10 cellular contexts compared by ENCODE assay signal in the genomic region with DNA sequence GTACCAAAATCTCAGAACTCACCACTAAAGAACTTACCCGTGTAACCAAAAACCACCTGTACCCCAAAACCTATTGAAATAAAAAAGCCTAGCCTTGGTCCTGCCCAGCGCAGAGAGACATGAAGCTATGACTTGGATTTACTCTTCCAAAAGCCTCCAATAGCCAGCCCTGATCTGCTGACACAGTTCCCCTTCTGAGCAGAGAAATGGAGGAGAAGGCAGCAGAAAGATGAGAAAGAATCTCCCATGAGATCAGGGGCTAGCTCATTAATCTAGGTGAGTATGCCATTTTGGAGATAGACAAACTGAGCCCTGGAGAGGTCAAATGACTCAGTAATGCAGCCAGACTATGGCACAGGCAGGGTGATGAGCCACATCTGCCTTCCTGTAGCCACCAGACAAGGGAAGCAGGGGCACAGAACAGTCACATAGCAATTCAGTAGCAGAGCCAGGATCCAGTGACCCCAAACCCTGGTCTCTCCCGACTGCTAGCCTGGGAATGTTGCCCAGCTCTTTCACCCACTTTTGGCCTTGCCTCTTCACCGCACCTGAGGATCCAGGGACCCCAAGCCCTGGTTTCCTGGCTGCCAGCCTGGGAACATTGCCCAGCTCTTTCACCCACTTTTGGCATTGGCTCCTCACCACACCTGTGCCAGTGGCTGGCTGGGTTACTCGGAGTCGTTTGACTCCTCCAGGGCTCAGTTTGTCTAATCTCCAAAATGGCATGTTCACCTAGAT. TPM values are rescaled to one million over a fixed set of nuclear protein-coding genes. Genes with fewer than 3 reads are reported as not detected.
DNase-seq lines count a peak whose midpoint lies in the region; ATAC-seq, FAIRE-seq and TF ChIP-seq lines count a peak whose summit lies in the region.
"Had no signal": no experiment of that assay in that cellular context is flagged by ENCODE, and none has a peak within 500 bp of the region (broad histone marks: within the 10 kb centered on the region; RNA-seq: fewer than 3 reads in every experiment).

No MANE protein-coding gene starts in this region.

- peak; percentile 69 for FAIRE-seq in GM12891 (lab: Jason Lieb, UNC)
- FAIRE-seq: GM18507 had no signal

- intact Hi-C loops in gastrocnemius medialis (cut with DNase I; ENCODE audit: low total_unique reads) = no loop called here

- H3K4me1 ChIP-seq in esophagus (ENCODE audit: control insufficient read depth in 2 of 2, insufficient read depth in 2 of 2, low read length in 1 of 2) (peaks cover 5 to 15% of the 10 kb centered on the region in 2 donors), gastrocnemius medialis (peaks cover 21 to 35% of the 10 kb centered on the region in 2 donors)

- TF ChIP-seq CTCF in RWPE1 (conservative IDR thresholded peaks at IDR 0.05; ENCODE audit: low read depth) = no peak
- no peak for TF ChIP-seq CTCF in gastrocnemius medialis (IDR thresholded peaks at IDR 0.05 in 4 of 5, conservative IDR thresholded peaks at IDR 0.05 in 1 of 5)

- H3K4me3 ChIP-seq in esophagus (ENCODE audit: low read depth in 1 of 2, low read length in 2 of 2) (no peak overlapping the region), gastrocnemius medialis (no peak overlapping the region)

- in situ Hi-C loops in gastrocnemius medialis (cut with MboI; ENCODE audit: low sequenced_read_pairs in 4 of 4) = loop anchor here in 1 of 4 donors (10.0 kb wide), 1 partner anchor 49 kb away; no protein-coding TSS in a partner anchor

- H3K27ac ChIP-seq in RWPE1 (peak overlapping the region; percentile 65), esophagus (ENCODE audit: low read depth in 2 of 2, low read length in 1 of 2) (peak overlapping the region; percentile 35 to 88), gastrocnemius medialis (peak overlapping the region; percentile 49 to 68 (median 56))

- CTCF ChIA-PET in RWPE1 (lab: Yijun Ruan, JAX) = no interaction called here

- DNase-seq in GM12891 (ENCODE audit: insufficient read length, low spot score) (no peak), RWPE1 (ENCODE audit: low spot score) (no peak), gastrocnemius medialis (no peak), NOMO-1 (lab: John Stamatoyannopoulos, UW; ENCODE audit: unreplicated experiment in 2 of 2) (no peak), MV-4-11 (lab: John Stamatoyannopoulos, UW) (no peak), activated gamma-delta T cell treated with Interleukin-2 at 50 U/mL for 16 hours (no peak)
- DNase-seq: DMS153, NCI-H510A had no signal

- H3K27me3 ChIP-seq in esophagus (ENCODE audit: control insufficient read depth in 1 of 2, insufficient read depth in 2 of 2, low read length in 2 of 2) = no peaks in the 10 kb centered on the region
- no peaks in the 10 kb centered on the region for H3K27me3 ChIP-seq in gastrocnemius medialis

- TF ChIP-seq POLR2A in GM12891 (IDR thresholded peaks at IDR 0.05; ENCODE audit: low read depth, low read length) = no peak
- TF ChIP-seq POLR2A in gastrocnemius medialis (IDR thresholded peaks at IDR 0.05) = no peak

- ATAC-seq in gastrocnemius medialis = peak in 1 of 2 donors; percentile 11

- 55 to 60% methylated on average over 6 of the region's 6 CpGs for WGBS in esophagus, 2 donors

- POLR2A ChIA-PET in RWPE1 (lab: Yijun Ruan, JAX; ENCODE audit: low non-redundant PET) = no interaction called here

- H3K36me3 ChIP-seq in esophagus (ENCODE audit: control insufficient read depth in 2 of 2, insufficient read depth in 2 of 2, low read length in 1 of 2) (no peaks in the 10 kb centered on the region), gastrocnemius medialis (no peaks in the 10 kb centered on the region)

- H3K9me3 ChIP-seq in esophagus (ENCODE audit: control insufficient read depth in 2 of 2, insufficient read depth in 1 of 2, low read depth in 1 of 2, low read length in 1 of 2) (no peaks in the 10 kb centered on the region), gastrocnemius medialis (no peaks in the 10 kb centered on the region)

TF ChIP-seq in GM12891, 5 proteins besides CTCF, POLR2A, EP300 and RAD21:
- no peak for TF ChIP-seq SPI1 (IDR thresholded peaks at IDR 0.05; ENCODE audit: low read depth, low read length)
- TF ChIP-seq POLR2AphosphoS5 (IDR thresholded peaks at IDR 0.05; ENCODE audit: low read depth, low read length) = no peak
- TF ChIP-seq PAX5 (IDR thresholded peaks at IDR 0.05; ENCODE audit: insufficient read depth, low read length, severe bottlenecking) = no peak
- TF ChIP-seq TAF1 (IDR thresholded peaks at IDR 0.05; ENCODE audit: low read depth, low read length) = no peak
- no peak for TF ChIP-seq POU2F2 (IDR thresholded peaks at IDR 0.05; ENCODE audit: low read depth, low read length)

RNA-seq across cellular contexts. Expression of gene SDCBP2, which starts 7.2 kb away (rescaled TPM):
- polyA plus RNA-seq in GM12891 (2012; ENCODE audit: low read depth, missing spikeins) = 0.77 TPM
- 100 to 1,000 TPM; 137 to 147 TPM for polyA plus RNA-seq in esophagus
- 1 to 10 TPM; 1.3 to 2.9 (median 2.1) TPM for total RNA-seq in gastrocnemius medialis

RNA-seq across cellular contexts. Expression of gene FKBP1A, which starts 56.7 kb away (rescaled TPM):
- polyA plus RNA-seq in GM12891 (2012; ENCODE audit: low read depth, missing spikeins) = 221 TPM
- 100 to 1,000 TPM; 106 to 157 TPM for polyA plus RNA-seq in esophagus
- total RNA-seq in gastrocnemius medialis = 10 to 100 TPM; 27.7 to 89.4 (median 52.5) TPM
